ENCODE assay signal across 8 cellular contexts in genomic region chr18:59357928-59358327, GRCh38. TPM values are rescaled to one million over a fixed set of nuclear protein-coding genes. Genes with fewer than 3 reads are reported as not detected.
DNase-seq lines count a peak whose midpoint lies in the region; ATAC-seq and FAIRE-seq lines count a peak whose summit lies in the region.

No MANE protein-coding gene starts in this region.

- peak; percentile 87 for FAIRE-seq in islet of Langerhans (lab: Jason Lieb, UNC)

- no peak for ATAC-seq in GM21786 (IDR thresholded peaks at IDR 0.05; ENCODE audit: unreplicated experiment)
- no peak for ATAC-seq in GM21717 (IDR thresholded peaks at IDR 0.05; ENCODE audit: unreplicated experiment)

- peak overlapping the region; percentile 72 for H3K27ac ChIP-seq in KOPT-K1 (ENCODE audit: low read depth, low read length, poor library complexity, severe bottlenecking)

- H3K36me3 ChIP-seq in KOPT-K1 (ENCODE audit: insufficient read depth, low read length) = peaks cover 32% of the 10 kb centered on the region

- no peaks in the 10 kb centered on the region for H3K9me3 ChIP-seq in KOPT-K1 (ENCODE audit: insufficient read depth, low read length, poor library complexity, severe bottlenecking)

- peak; percentile 67 for DNase-seq in Daoy (ENCODE audit: low read depth)
- DNase-seq in amniotic epithelial cell (ENCODE audit: low read depth) = peak; percentile 76
- DNase-seq in stromal cell of bone marrow (ENCODE audit: low read depth) = peak; percentile 64
- DNase-seq in germinal center (ENCODE audit: low spot score) = no peak

RNA-seq across cellular contexts. Expression of gene LMAN1, which starts 1.1 kb away (rescaled TPM):
- 107 and 120 TPM in 2 replicates for total RNA-seq in Daoy (2014; rRNA removed; shearing (Covaris generic))

RNA-seq across cellular contexts. Expression of gene CPLX4, which starts 39.5 kb away (rescaled TPM):
- total RNA-seq in Daoy (2014; rRNA removed; shearing (Covaris generic)) = not detected in 2 replicates
